Comparison of ENCODE assay signal across 8 cellular contexts in the genomic region with DNA sequence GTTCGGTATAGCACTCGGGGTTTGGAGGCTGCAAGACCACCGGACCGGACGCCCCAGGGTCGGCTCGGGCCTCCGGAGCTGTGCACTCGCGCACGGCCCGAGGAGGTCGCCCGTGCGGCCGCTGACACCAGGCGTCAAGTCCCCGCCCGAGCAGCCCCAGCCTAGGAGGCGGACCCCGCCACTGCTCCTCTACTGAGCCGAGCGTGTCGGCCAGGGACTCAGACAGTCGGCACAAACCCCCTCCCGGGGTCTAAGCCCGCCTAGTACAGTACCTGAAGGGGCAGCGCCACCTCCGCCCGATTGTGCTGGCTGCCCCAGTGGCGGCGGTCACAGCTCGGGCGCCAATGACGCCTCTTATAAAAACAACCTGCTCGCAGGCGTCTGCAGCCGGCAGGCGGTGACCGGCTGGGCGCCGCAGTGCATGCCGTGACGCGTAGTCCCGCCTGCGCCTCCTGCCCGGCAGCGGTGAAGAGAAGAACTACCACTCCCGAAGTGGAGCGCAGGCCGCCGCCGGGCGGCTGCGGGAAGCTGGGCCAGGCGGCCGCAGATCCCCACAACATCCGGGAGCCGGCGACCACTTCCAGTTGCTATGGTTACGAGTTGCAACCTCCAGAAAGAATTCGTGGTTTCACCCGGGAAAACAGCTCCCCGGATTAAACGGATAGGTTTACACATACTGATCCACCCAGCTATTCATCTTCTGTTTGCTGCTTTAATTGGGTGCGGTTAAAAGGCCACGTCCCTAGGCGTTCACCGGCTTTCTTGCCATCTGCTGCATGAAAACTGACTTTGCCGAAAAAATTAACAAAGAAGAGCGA. TPM values are rescaled to one million over a fixed set of nuclear protein-coding genes. Genes with fewer than 3 reads are reported as not detected.
DNase-seq lines count a peak whose midpoint lies in the region; ATAC-seq and TF ChIP-seq lines count a peak whose summit lies in the region.

A gene with protein sequence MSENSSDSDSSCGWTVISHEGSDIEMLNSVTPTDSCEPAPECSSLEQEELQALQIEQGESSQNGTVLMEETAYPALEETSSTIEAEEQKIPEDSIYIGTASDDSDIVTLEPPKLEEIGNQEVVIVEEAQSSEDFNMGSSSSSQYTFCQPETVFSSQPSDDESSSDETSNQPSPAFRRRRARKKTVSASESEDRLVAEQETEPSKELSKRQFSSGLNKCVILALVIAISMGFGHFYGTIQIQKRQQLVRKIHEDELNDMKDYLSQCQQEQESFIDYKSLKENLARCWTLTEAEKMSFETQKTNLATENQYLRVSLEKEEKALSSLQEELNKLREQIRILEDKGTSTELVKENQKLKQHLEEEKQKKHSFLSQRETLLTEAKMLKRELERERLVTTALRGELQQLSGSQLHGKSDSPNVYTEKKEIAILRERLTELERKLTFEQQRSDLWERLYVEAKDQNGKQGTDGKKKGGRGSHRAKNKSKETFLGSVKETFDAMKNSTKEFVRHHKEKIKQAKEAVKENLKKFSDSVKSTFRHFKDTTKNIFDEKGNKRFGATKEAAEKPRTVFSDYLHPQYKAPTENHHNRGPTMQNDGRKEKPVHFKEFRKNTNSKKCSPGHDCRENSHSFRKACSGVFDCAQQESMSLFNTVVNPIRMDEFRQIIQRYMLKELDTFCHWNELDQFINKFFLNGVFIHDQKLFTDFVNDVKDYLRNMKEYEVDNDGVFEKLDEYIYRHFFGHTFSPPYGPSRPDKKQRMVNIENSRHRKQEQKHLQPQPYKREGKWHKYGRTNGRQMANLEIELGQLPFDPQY (minus strand): TSS at position 411 of the 818 bp plus-strand sequence. CDS start 18,935 bp downstream, outside the sequence.
A gene with protein sequence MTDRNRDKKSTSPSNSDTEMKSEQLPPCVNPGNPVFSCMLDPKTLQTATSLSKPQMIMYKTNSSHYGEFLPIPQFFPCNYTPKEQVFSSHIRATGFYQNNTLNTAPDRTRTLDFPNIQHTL (plus strand): TSS at position 547 of the 818 bp plus-strand sequence. CDS start 274 bp downstream, outside the sequence.

- WGBS in ectodermal cell, 2 experiments = 1% methylated on average over 72 of the region's 72 CpGs

- DNase-seq in CD4-positive, alpha-beta memory T cell = peak; percentile 87 to 91 (median 90)
- DNase-seq in NCI-H82 (lab: John Stamatoyannopoulos, UW) = peak; percentile 97
- peak; percentile 90 for DNase-seq in activated CD8-positive, alpha-beta T cell treated with anti-CD3 and anti-CD28 coated beads for 36 hours
- peak; percentile 97 for DNase-seq in lower lobe of right lung
- peak; percentile 74 to 86 (median 78) for DNase-seq in stimulated activated CD4-positive, alpha-beta T cell treated with anti-CD3 and anti-CD28 coated beads, TNF-alpha, amount 100 ng/mL, for 24 hours (ENCODE audit: low read depth in 3 of 3)

- intact Hi-C loops in CD4-positive, alpha-beta memory T cell (cut with micrococcal nuclease) = loop anchor here (1.0 to 10.0 kb wide), 7 partner anchors 27 to 1327 kb away; a partner anchor contains a TSS
- intact Hi-C loops in activated CD8-positive, alpha-beta T cell treated with anti-CD3 and anti-CD28 coated beads for 36 hours (cut with micrococcal nuclease) = loop anchor here (10.0 kb wide), 1 partner anchor 213 kb away; a partner anchor contains a TSS
- intact Hi-C loops in lower lobe of right lung (cut with DNase I) = no loop called here

- H3K36me3 Mint-ChIP-seq in CD4-positive, alpha-beta memory T cell = peaks cover 0 to 4% of the 10 kb centered on the region in 2 donors
- no peaks in the 10 kb centered on the region for H3K36me3 Mint-ChIP-seq in activated CD8-positive, alpha-beta T cell treated with anti-CD3 and anti-CD28 coated beads for 36 hours (ENCODE audit: low read depth)

- no peaks in the 10 kb centered on the region for H3K36me3 ChIP-seq in CD4-positive, alpha-beta memory T cell (ENCODE audit: insufficient read depth, low read length)
- H3K36me3 ChIP-seq in ectodermal cell (ENCODE audit: control insufficient read depth, insufficient read depth, low read length) = no peaks in the 10 kb centered on the region
- H3K36me3 ChIP-seq in lower lobe of right lung = no peaks in the 10 kb centered on the region

- H3K9me3 Mint-ChIP-seq in CD4-positive, alpha-beta memory T cell = no peaks in the 10 kb centered on the region
- no peaks in the 10 kb centered on the region for H3K9me3 Mint-ChIP-seq in activated CD8-positive, alpha-beta T cell treated with anti-CD3 and anti-CD28 coated beads for 36 hours

- peak; percentile 94 for ATAC-seq in GM19397 (IDR thresholded peaks at IDR 0.05; ENCODE audit: unreplicated experiment)
- peak; percentile 94 for ATAC-seq in HG03571 (IDR thresholded peaks at IDR 0.05; ENCODE audit: unreplicated experiment)
- ATAC-seq in activated CD8-positive, alpha-beta T cell treated with anti-CD3 and anti-CD28 coated beads for 36 hours = peak; percentile 95
- ATAC-seq in lower lobe of right lung = peak; percentile 99

- no peaks in the 10 kb centered on the region for H3K9me3 ChIP-seq in CD4-positive, alpha-beta memory T cell (ENCODE audit: control insufficient read depth in 1 of 2, low read length in 2 of 2)
- no peaks in the 10 kb centered on the region for H3K9me3 ChIP-seq in ectodermal cell (ENCODE audit: control insufficient read depth, low read length)
- no peaks in the 10 kb centered on the region for H3K9me3 ChIP-seq in lower lobe of right lung

- H3K27me3 Mint-ChIP-seq in CD4-positive, alpha-beta memory T cell = no peaks in the 10 kb centered on the region
- H3K27me3 Mint-ChIP-seq in activated CD8-positive, alpha-beta T cell treated with anti-CD3 and anti-CD28 coated beads for 36 hours = no peaks in the 10 kb centered on the region

- POLR2A ChIA-PET in CD4-positive, alpha-beta memory T cell (lab: Charles Lee; ENCODE audit: partially characterized antibody) = interaction anchor here (0.7 to 2.4 kb wide), 15 partner anchors 12 to 837 kb away, joined by 3 to 22 read pairs (median 5); a partner anchor contains a TSS
- POLR2A ChIA-PET in activated CD8-positive, alpha-beta T cell treated with anti-CD3 and anti-CD28 coated beads for 36 hours (lab: Charles Lee) = interaction anchor here (0.7 to 3.5 kb wide), 8 partner anchors 9 to 586 kb away, joined by 3 to 14 read pairs (median 4); a partner anchor contains a TSS

- H3K27ac ChIP-seq in CD4-positive, alpha-beta memory T cell (ENCODE audit: low read depth, low read length) = peak within 1 kb of the TSS; percentile 70
- H3K27ac ChIP-seq in ectodermal cell (ENCODE audit: insufficient read depth, low read depth, low read length, poor library complexity, severe bottlenecking) (peak within 1 kb of the TSS; percentile 91), lower lobe of right lung (peak within 1 kb of the TSS; percentile 95)

- H3K27me3 ChIP-seq in CD4-positive, alpha-beta memory T cell (ENCODE audit: insufficient read depth, low read length) = no peaks in the 10 kb centered on the region
- H3K27me3 ChIP-seq in ectodermal cell (ENCODE audit: control insufficient read depth, insufficient read depth, low read length, poor library complexity, severe bottlenecking) (no peaks in the 10 kb centered on the region), lower lobe of right lung (ENCODE audit: low read depth) (no peaks in the 10 kb centered on the region)

- peak within 1 kb of the TSS; percentile 86 to 96 (median 94) for H3K27ac Mint-ChIP-seq in CD4-positive, alpha-beta memory T cell
- H3K27ac Mint-ChIP-seq in activated CD8-positive, alpha-beta T cell treated with anti-CD3 and anti-CD28 coated beads for 36 hours = peak within 1 kb of the TSS; percentile 77

- H3K4me3 ChIP-seq in CD4-positive, alpha-beta memory T cell (ENCODE audit: low read length in 2 of 2) = peak within 1 kb of the TSS; percentile 45 to 91
- peak within 1 kb of the TSS; percentile 84 for H3K4me3 ChIP-seq in ectodermal cell (ENCODE audit: insufficient read depth, low read depth, low read length)
- peak within 1 kb of the TSS; percentile 83 for H3K4me3 ChIP-seq in lower lobe of right lung

- H3K4me3 Mint-ChIP-seq in CD4-positive, alpha-beta memory T cell = peak within 1 kb of the TSS; percentile 91 to 96 (median 95)
- peak within 1 kb of the TSS; percentile 79 for H3K4me3 Mint-ChIP-seq in activated CD8-positive, alpha-beta T cell treated with anti-CD3 and anti-CD28 coated beads for 36 hours

- H3K4me1 ChIP-seq in CD4-positive, alpha-beta memory T cell (ENCODE audit: insufficient read depth, low read length) = peaks cover 32% of the 10 kb centered on the region
- H3K4me1 ChIP-seq in ectodermal cell (ENCODE audit: control insufficient read depth, insufficient read depth, low read length) (peaks cover 4% of the 10 kb centered on the region), lower lobe of right lung (peaks cover 47% of the 10 kb centered on the region)

- peak; percentile 93 for TF ChIP-seq CTCF in activated CD8-positive, alpha-beta T cell treated with anti-CD3 and anti-CD28 coated beads for 36 hours (IDR thresholded peaks at IDR 0.05)
- peak; percentile 94 for TF ChIP-seq CTCF in lower lobe of right lung (IDR thresholded peaks at IDR 0.05)

- H3K4me1 Mint-ChIP-seq in CD4-positive, alpha-beta memory T cell = peaks cover 18 to 39% (median 27%) of the 10 kb centered on the region in 4 donors
- peaks cover 26% of the 10 kb centered on the region for H3K4me1 Mint-ChIP-seq in activated CD8-positive, alpha-beta T cell treated with anti-CD3 and anti-CD28 coated beads for 36 hours (ENCODE audit: low read depth)

- CTCF ChIA-PET in CD4-positive, alpha-beta memory T cell (lab: Charles Lee; ENCODE audit: partially characterized antibody) = interaction anchor here (0.8 to 4.0 kb wide), 23 partner anchors 8 to 211 kb away, joined by 3 to 30 read pairs (median 5); a partner anchor contains a TSS
- CTCF ChIA-PET in activated CD8-positive, alpha-beta T cell treated with anti-CD3 and anti-CD28 coated beads for 36 hours (lab: Charles Lee) = interaction anchor here (0.8 to 4.3 kb wide), 15 partner anchors 9 to 210 kb away, joined by 3 to 23 read pairs (median 4); a partner anchor contains a TSS

RNA-seq across cellular contexts. Expression of the first gene that starts in this region (rescaled TPM):
- total RNA-seq in CD4-positive, alpha-beta memory T cell = 10 to 100 TPM; 35.4 to 38.2 TPM
- 10 to 100 TPM; 30.7 to 44.2 TPM for polyA plus RNA-seq in CD4-positive, alpha-beta memory T cell
- 10 to 100 TPM; 11.0 to 11.1 TPM for total RNA-seq in activated CD8-positive, alpha-beta T cell treated with anti-CD3 and anti-CD28 coated beads for 36 hours
- 20.0 TPM for polyA plus RNA-seq in ectodermal cell (2013, experiment 1 of 4)
- polyA plus RNA-seq in ectodermal cell (2013, experiment 2 of 4) = 22.9 TPM
- 17.6 TPM for polyA plus RNA-seq in ectodermal cell (2013, experiment 3 of 4)
- 21.2 TPM for polyA plus RNA-seq in ectodermal cell (2013, experiment 4 of 4)
- total RNA-seq in lower lobe of right lung = 104 TPM

RNA-seq across cellular contexts. Expression of the second gene that starts in this region (rescaled TPM):
- not detected for total RNA-seq in CD4-positive, alpha-beta memory T cell
- under 1 TPM; 0.30 to 0.75 TPM for polyA plus RNA-seq in CD4-positive, alpha-beta memory T cell
- not detected for total RNA-seq in activated CD8-positive, alpha-beta T cell treated with anti-CD3 and anti-CD28 coated beads for 36 hours
- 9.8 TPM for polyA plus RNA-seq in ectodermal cell (2013, experiment 1 of 4)
- polyA plus RNA-seq in ectodermal cell (2013, experiment 2 of 4) = 8.9 TPM
- polyA plus RNA-seq in ectodermal cell (2013, experiment 3 of 4) = 10.9 TPM
- polyA plus RNA-seq in ectodermal cell (2013, experiment 4 of 4) = 11.2 TPM
- total RNA-seq in lower lobe of right lung = 2.7 TPM

Comparison
In these comparisons a context has a peak if more than half of its experiments do, and no peak if none do; other contexts are left out.
1. Peak in every context shown above with its lines: DNase-seq, ATAC-seq, H3K4me3 ChIP-seq and H3K27ac ChIP-seq.